In genomic region chr3:32432045-32432710, GRCh38 we compare ENCODE assay signal across 13 cellular contexts. TPM values are rescaled to one million over a fixed set of nuclear protein-coding genes. Genes with fewer than 3 reads are reported as not detected.
DNase-seq lines count a peak whose midpoint lies in the region; ATAC-seq and TF ChIP-seq lines count a peak whose summit lies in the region.
"Had no signal": no experiment of that assay in that cellular context is flagged by ENCODE, and none has a peak within 500 bp of the region (broad histone marks: within the 10 kb centered on the region; RNA-seq: fewer than 3 reads in every experiment).

No MANE protein-coding gene starts in this region.

- ATAC-seq in activated CD8-positive, alpha-beta T cell treated with anti-CD3 and anti-CD28 coated beads, Interleukin-2, amount 10 ng/mL, durations not matched to agents 7 days and 5 days = peak; percentile 8
- ATAC-seq in mucosa of descending colon (peak; percentile 9), upper lobe of left lung (ENCODE audit: low FRiP score in 2 of 2) (no peak), foreskin keratinocyte (no peak)

- intact Hi-C loops in activated naive CD4-positive, alpha-beta T cell treated with anti-CD3 and anti-CD28 coated beads for 36 hours (cut with micrococcal nuclease) = loop anchor here (1.0 to 2.0 kb wide), 2 partner anchors 8 to 57 kb away; no protein-coding TSS in a partner anchor
- intact Hi-C loops in mucosa of descending colon (cut with DNase I, micrococcal nuclease) = no loop called here

- peak overlapping the region; percentile 99 for H3K27ac Mint-ChIP-seq in activated naive CD4-positive, alpha-beta T cell treated with anti-CD3 and anti-CD28 coated beads for 36 hours
- H3K27ac Mint-ChIP-seq in activated CD8-positive, alpha-beta T cell treated with anti-CD3 and anti-CD28 coated beads, Interleukin-2, amount 10 ng/mL, durations not matched to agents 7 days and 5 days = peak overlapping the region; percentile 97

- no peak for DNase-seq in activated naive CD4-positive, alpha-beta T cell treated with anti-CD3 and anti-CD28 coated beads for 36 hours
- DNase-seq in activated naive CD4-positive, alpha-beta T cell treated with Interleukin-2 at 50 U/mL for 16 hours = no peak
- DNase-seq in activated CD8-positive, alpha-beta T cell treated with anti-CD3 and anti-CD28 coated beads, Interleukin-2, amount 10 ng/mL, durations not matched to agents 7 days and 5 days = peak; percentile 28
- DNase-seq in mucosa of descending colon = no peak
- no peak for DNase-seq in upper lobe of left lung
- DNase-seq in foreskin keratinocyte = no peak
- no peak for DNase-seq in T1000 (lab: John Stamatoyannopoulos, UW)
- no peak for DNase-seq in NCI-H1105 treated with DMSO at 0.1 percent for 48 hours (lab: John Stamatoyannopoulos, UW)
- DNase-seq: activated CD4-positive, CD25-positive, alpha-beta regulatory T cell; DMS79; occipital lobe; stimulated activated CD4-positive, alpha-beta T cell treated with anti-CD3 and anti-CD28 coated beads, Interleukin-12 subunit alpha, Interleukin-12 subunit beta, amount 100 ng/mL, for 4 hours had no signal

- H3K9me3 ChIP-seq in mucosa of descending colon = no peaks in the 10 kb centered on the region
- no peaks in the 10 kb centered on the region for H3K9me3 ChIP-seq in upper lobe of left lung

- H3K4me1 Mint-ChIP-seq in activated naive CD4-positive, alpha-beta T cell treated with anti-CD3 and anti-CD28 coated beads for 36 hours (ENCODE audit: low read depth) = peaks cover 86% of the 10 kb centered on the region
- H3K4me1 Mint-ChIP-seq in activated CD8-positive, alpha-beta T cell treated with anti-CD3 and anti-CD28 coated beads, Interleukin-2, amount 10 ng/mL, durations not matched to agents 7 days and 5 days (ENCODE audit: low read depth) = peaks cover 91% of the 10 kb centered on the region

- H3K27ac ChIP-seq in upper lobe of left lung = peak overlapping the region in 3 of 4 donors; percentile 17 to 63 (median 42)
- H3K27ac ChIP-seq in foreskin keratinocyte = no peak overlapping the region
- H3K27ac ChIP-seq: SK-N-MC had no signal

- no peaks in the 10 kb centered on the region for H3K36me3 ChIP-seq in mucosa of descending colon (ENCODE audit: low read depth)
- H3K36me3 ChIP-seq in upper lobe of left lung = no peaks in the 10 kb centered on the region

- 87 to 97% methylated on average over 5 to 6 of the region's 6 CpGs for WGBS in upper lobe of left lung, 2 donors

- no peak for TF ChIP-seq EP300 in upper lobe of left lung (IDR thresholded peaks at IDR 0.05)

- CTCF ChIA-PET in activated naive CD4-positive, alpha-beta T cell treated with anti-CD3 and anti-CD28 coated beads for 36 hours (lab: Charles Lee) = interaction anchor here (1.5 to 2.7 kb wide), 5 partner anchors 9 to 36 kb away, joined by 3 to 15 read pairs (median 6); no protein-coding TSS in a partner anchor
- CTCF ChIA-PET in activated CD8-positive, alpha-beta T cell treated with anti-CD3 and anti-CD28 coated beads, Interleukin-2, amount 10 ng/mL, durations not matched to agents 7 days and 5 days (lab: Charles Lee) = interaction anchor here (0.9 to 3.8 kb wide), 12 partner anchors 9 to 138 kb away, joined by 3 to 36 read pairs (median 7); partner anchors contain the start of gene DYNC1LI1

- no peaks in the 10 kb centered on the region for H3K9me3 Mint-ChIP-seq in activated naive CD4-positive, alpha-beta T cell treated with anti-CD3 and anti-CD28 coated beads for 36 hours
- no peaks in the 10 kb centered on the region for H3K9me3 Mint-ChIP-seq in activated CD8-positive, alpha-beta T cell treated with anti-CD3 and anti-CD28 coated beads, Interleukin-2, amount 10 ng/mL, durations not matched to agents 7 days and 5 days (ENCODE audit: insufficient read depth)

- no peak for TF ChIP-seq POLR2A in upper lobe of left lung (IDR thresholded peaks at IDR 0.05)

- H3K4me3 ChIP-seq in mucosa of descending colon = no peak overlapping the region
- no peak overlapping the region for H3K4me3 ChIP-seq in upper lobe of left lung
- H3K4me3 ChIP-seq: SK-N-MC had no signal

- H3K27me3 Mint-ChIP-seq in activated naive CD4-positive, alpha-beta T cell treated with anti-CD3 and anti-CD28 coated beads for 36 hours (ENCODE audit: low read depth) = no peaks in the 10 kb centered on the region
- no peaks in the 10 kb centered on the region for H3K27me3 Mint-ChIP-seq in activated CD8-positive, alpha-beta T cell treated with anti-CD3 and anti-CD28 coated beads, Interleukin-2, amount 10 ng/mL, durations not matched to agents 7 days and 5 days (ENCODE audit: low read depth)

- no peak for TF ChIP-seq CTCF in mucosa of descending colon (IDR thresholded peaks at IDR 0.05)
- no peak for TF ChIP-seq CTCF in upper lobe of left lung (IDR thresholded peaks at IDR 0.05)
- no peak for TF ChIP-seq CTCF in foreskin keratinocyte (conservative IDR thresholded peaks at IDR 0.05)

- H3K27me3 ChIP-seq in upper lobe of left lung = no peaks in the 10 kb centered on the region
- H3K27me3 ChIP-seq in foreskin keratinocyte = no peaks in the 10 kb centered on the region

- H3K4me1 ChIP-seq in mucosa of descending colon (ENCODE audit: low read depth) = no peaks in the 10 kb centered on the region
- peaks cover 22 to 25% (median 23%) of the 10 kb centered on the region in 4 donors for H3K4me1 ChIP-seq in upper lobe of left lung
- peaks cover 4% of the 10 kb centered on the region for H3K4me1 ChIP-seq in foreskin keratinocyte

- peaks cover 5% of the 10 kb centered on the region for H3K36me3 Mint-ChIP-seq in activated naive CD4-positive, alpha-beta T cell treated with anti-CD3 and anti-CD28 coated beads for 36 hours (ENCODE audit: low read depth)
- H3K36me3 Mint-ChIP-seq in activated CD8-positive, alpha-beta T cell treated with anti-CD3 and anti-CD28 coated beads, Interleukin-2, amount 10 ng/mL, durations not matched to agents 7 days and 5 days (ENCODE audit: low read depth) = peaks cover 13% of the 10 kb centered on the region

- POLR2A ChIA-PET in activated CD8-positive, alpha-beta T cell treated with anti-CD3 and anti-CD28 coated beads, Interleukin-2, amount 10 ng/mL, durations not matched to agents 7 days and 5 days (lab: Charles Lee) = interaction anchor here (1.0 to 3.5 kb wide), 13 partner anchors 8 to 41 kb away, joined by 3 to 36 read pairs (median 8); partner anchors contain the start of gene CMTM7

- peak overlapping the region; percentile 76 for H3K4me3 Mint-ChIP-seq in activated naive CD4-positive, alpha-beta T cell treated with anti-CD3 and anti-CD28 coated beads for 36 hours
- peak overlapping the region; percentile 63 for H3K4me3 Mint-ChIP-seq in activated CD8-positive, alpha-beta T cell treated with anti-CD3 and anti-CD28 coated beads, Interleukin-2, amount 10 ng/mL, durations not matched to agents 7 days and 5 days

RNA-seq across cellular contexts. Expression of gene CMTM7, which starts 40.5 kb away (rescaled TPM):
- 10 to 100 TPM; 59.1 to 60.2 TPM for total RNA-seq in activated naive CD4-positive, alpha-beta T cell treated with anti-CD3 and anti-CD28 coated beads for 36 hours
- 10 to 100 TPM; 38.3 to 42.3 TPM for total RNA-seq in activated CD8-positive, alpha-beta T cell treated with anti-CD3 and anti-CD28 coated beads, Interleukin-2, amount 10 ng/mL, durations not matched to agents 7 days and 5 days
- total RNA-seq in mucosa of descending colon = 1 to 10 TPM; 3.6 to 5.1 (median 4.8) TPM
- total RNA-seq in upper lobe of left lung = 100 to 1,000 TPM in 1 of 6 donors, 10 to 100 TPM in 5; 39.4 to 103 (median 49.7) TPM
- total RNA-seq in foreskin keratinocyte = 27.5 and 33.2 TPM in 2 replicates
- polyA plus RNA-seq in foreskin keratinocyte = 51.2 and 67.7 TPM in 2 replicates

Comparison
In these comparisons a context has a peak if more than half of its experiments do, and no peak if none do; other contexts are left out.
1. ATAC-seq: peak in activated CD8-positive, alpha-beta T cell treated with anti-CD3 and anti-CD28 coated beads, Interleukin-2, amount 10 ng/mL, durations not matched to agents 7 days and 5 days (single experiment) and mucosa of descending colon (single experiment); none in upper lobe of left lung (0 of 2) and foreskin keratinocyte (single experiment).